Comparison of ENCODE assay signal across 10 cellular contexts in the genomic region with DNA sequence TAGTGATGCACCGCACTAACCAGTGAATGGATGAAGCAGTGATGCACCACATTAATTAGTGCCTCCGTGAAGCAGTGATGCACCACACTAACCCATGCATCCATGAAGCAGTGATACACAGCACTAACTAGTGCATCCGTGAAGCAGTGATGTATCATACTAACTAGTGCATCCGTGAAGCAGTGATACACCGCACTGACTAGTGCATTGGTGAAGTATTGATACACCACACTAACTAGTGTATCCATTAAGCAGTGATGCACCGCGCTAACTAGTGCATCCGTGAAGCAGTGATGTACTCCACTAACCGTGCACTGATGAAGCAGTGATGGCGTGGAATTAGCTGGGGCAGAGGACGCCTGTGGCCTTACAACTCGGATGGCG.
DNase-seq lines count a peak whose midpoint lies in the region; ATAC-seq and TF ChIP-seq lines count a peak whose summit lies in the region.
"Had no signal": no experiment of that assay in that cellular context is flagged by ENCODE, and none has a peak within 500 bp of the region (broad histone marks: within the 10 kb centered on the region; RNA-seq: fewer than 3 reads in every experiment).

No MANE protein-coding gene starts in this region.

- H3K9me2 ChIP-seq in PC-3 (replicated peaks; ENCODE audit: low read length): no peaks in the 10 kb centered on the region

- CTCF ChIA-PET in activated CD4-positive, alpha-beta T cell treated with anti-CD3 and anti-CD28 coated beads for 36 hours (lab: Charles Lee): interaction anchor here (0.5 kb wide), 1 partner anchor 181 kb away, joined by 3 read pairs; no protein-coding TSS in a partner anchor
- CTCF ChIA-PET in PC-3 (lab: Charles Lee): no interaction called here

- no TSS peak for BruUV-seq in PC-3 (replicated peaks; lab: Mats Ljungman, UMichigan)

- no peaks in the 10 kb centered on the region for H3K36me3 ChIP-seq in PC-3 (ENCODE audit: low read depth, low read length)
- no peaks in the 10 kb centered on the region for H3K36me3 ChIP-seq in iPS DF 6.9 (ENCODE audit: control insufficient read depth, insufficient read depth, low read length)
- no peaks in the 10 kb centered on the region for H3K36me3 ChIP-seq in smooth muscle cell (ENCODE audit: low read depth)
- H3K36me3 ChIP-seq: thyroid gland had no signal

- no peaks in the 10 kb centered on the region for H3K36me3 Mint-ChIP-seq in activated CD4-positive, alpha-beta T cell treated with anti-CD3 and anti-CD28 coated beads for 36 hours (ENCODE audit: low read depth)

- no peaks in the 10 kb centered on the region for H4K20me1 ChIP-seq in PC-3 (ENCODE audit: low read length)
- no peaks in the 10 kb centered on the region for H4K20me1 ChIP-seq in smooth muscle cell (ENCODE audit: low read depth)

- H3K4me3 Mint-ChIP-seq in activated CD4-positive, alpha-beta T cell treated with anti-CD3 and anti-CD28 coated beads for 36 hours: no peak overlapping the region
- H3K4me3 Mint-ChIP-seq: activated naive CD8-positive, alpha-beta T cell treated with anti-CD3 and anti-CD28 coated beads, Interleukin-2, amount 50 U/mL, for 24 hours had no signal

- no peaks in the 10 kb centered on the region for H3K9me3 Mint-ChIP-seq in activated CD4-positive, alpha-beta T cell treated with anti-CD3 and anti-CD28 coated beads for 36 hours (ENCODE audit: low read depth)
- H3K9me3 Mint-ChIP-seq: activated naive CD8-positive, alpha-beta T cell treated with anti-CD3 and anti-CD28 coated beads, Interleukin-2, amount 50 U/mL, for 24 hours had no signal

- DNase-seq in activated CD4-positive, alpha-beta T cell treated with anti-CD3 and anti-CD28 coated beads for 36 hours: no peak
- DNase-seq in activated CD4-positive, alpha-beta T cell treated with anti-CD3 and anti-CD28 coated beads, Interleukin-2, amount 50 U/mL, for 1 hour: no peak
- DNase-seq in PC-3: no peak
- no peak for DNase-seq in iPS DF 6.9 (ENCODE audit: low read depth, low spot score)
- DNase-seq in smooth muscle cell (lab: John Stamatoyannopoulos, UW; ENCODE audit: unreplicated experiment): no peak
- DNase-seq in amniotic stem cell (lab: John Stamatoyannopoulos, UW): no peak
- DNase-seq in cerebellar cortex (ENCODE audit: low spot score): no peak

- H3K27me3 Mint-ChIP-seq in activated CD4-positive, alpha-beta T cell treated with anti-CD3 and anti-CD28 coated beads for 36 hours: peaks cover 8% of the 10 kb centered on the region

- 0 out of 2 replicates have a peak overlapping the region, but pooled peaks have one; percentile 10 for H3K4me2 ChIP-seq in PC-3 (ENCODE audit: low read length)
- H3K4me2 ChIP-seq in smooth muscle cell: peak overlapping the region; percentile 86

- H3K9me3 ChIP-seq in PC-3 (ENCODE audit: low read length) (no peaks in the 10 kb centered on the region), iPS DF 6.9 (ENCODE audit: control insufficient read depth, insufficient read depth, low read length) (no peaks in the 10 kb centered on the region), smooth muscle cell (replicated peaks; ENCODE audit: low read depth) (no peaks in the 10 kb centered on the region)
- H3K9me3 ChIP-seq: thyroid gland had no signal

- H3K4me1 ChIP-seq in PC-3 (ENCODE audit: insufficient read depth, low read length) (no peaks in the 10 kb centered on the region), iPS DF 6.9 (ENCODE audit: control insufficient read depth, insufficient read depth, low read length) (peaks cover 13% of the 10 kb centered on the region), smooth muscle cell (ENCODE audit: low read depth) (peaks cover 21% of the 10 kb centered on the region)

- POLR2A ChIA-PET in activated CD4-positive, alpha-beta T cell treated with anti-CD3 and anti-CD28 coated beads for 36 hours (lab: Charles Lee): no interaction called here
- POLR2A ChIA-PET in PC-3 (lab: Charles Lee; ENCODE audit: unreplicated experiment): no interaction called here

- no CpG with 5 or more reads among the region's 13 CpGs for WGBS in iPS DF 6.9 (ENCODE audit: insufficient coverage, insufficient read length)
- WGBS in smooth muscle cell (ENCODE audit: low lambda C conversion rate): 43% methylated on average over 13 of the region's 13 CpGs

- H3K4me3 ChIP-seq in PC-3 (ENCODE audit: low read length) (no peak overlapping the region; the same call in 1 of the 2 replicates), iPS DF 6.9 (ENCODE audit: low read length) (peak overlapping the region; percentile 6; the same call in 1 of the 2 replicates), smooth muscle cell (peak overlapping the region; percentile 48)

- H3K27me3 ChIP-seq in PC-3 (ENCODE audit: low read length): peaks cover 7% of the 10 kb centered on the region
- H3K27me3 ChIP-seq in iPS DF 6.9 (ENCODE audit: control insufficient read depth, insufficient read depth, low read length): peaks cover 4% of the 10 kb centered on the region; the same call in 1 of the 2 replicates
- H3K27me3 ChIP-seq in smooth muscle cell (ENCODE audit: low read depth): no peaks in the 10 kb centered on the region
- H3K27me3 ChIP-seq: thyroid gland had no signal

- TF ChIP-seq CTCF in PC-3 (conservative IDR thresholded peaks at IDR 0.05; ENCODE audit: low read depth, low read length): no peak
- TF ChIP-seq CTCF in smooth muscle cell (IDR thresholded peaks at IDR 0.05; ENCODE audit: borderline replicate concordance, insufficient read depth, poor library complexity, severe bottlenecking): no peak

- H3K9ac ChIP-seq in PC-3 (ENCODE audit: low read length) (no peak overlapping the region), smooth muscle cell (ENCODE audit: low read depth) (no peak overlapping the region)

- H3K27ac Mint-ChIP-seq in activated CD4-positive, alpha-beta T cell treated with anti-CD3 and anti-CD28 coated beads for 36 hours: no peak overlapping the region
- H3K27ac Mint-ChIP-seq: activated naive CD8-positive, alpha-beta T cell treated with anti-CD3 and anti-CD28 coated beads, Interleukin-2, amount 50 U/mL, for 24 hours had no signal

- ATAC-seq in activated CD4-positive, alpha-beta T cell treated with anti-CD3 and anti-CD28 coated beads for 36 hours: peak; percentile 32
- ATAC-seq in PC-3: no peak
- no peak for ATAC-seq in GM21381 (IDR thresholded peaks at IDR 0.05; ENCODE audit: unreplicated experiment)

- no peak overlapping the region for H2AFZ ChIP-seq in PC-3 (ENCODE audit: low read length)
- peak overlapping the region; percentile 20 for H2AFZ ChIP-seq in smooth muscle cell (ENCODE audit: low read depth)

- H3K27ac ChIP-seq in PC-3 (ENCODE audit: low read length) (no peak overlapping the region), iPS DF 6.9 (ENCODE audit: low read length) (no peak overlapping the region), smooth muscle cell (ENCODE audit: low read depth) (no peak overlapping the region)
- H3K27ac ChIP-seq: thyroid gland had no signal

- intact Hi-C loops in activated CD4-positive, alpha-beta T cell treated with anti-CD3 and anti-CD28 coated beads for 36 hours (cut with DNase I, micrococcal nuclease): no loop called here
- intact Hi-C loops in PC-3 (cut with micrococcal nuclease): no loop called here

- H3K79me2 ChIP-seq in PC-3 (ENCODE audit: low read length) (no peaks in the 10 kb centered on the region), smooth muscle cell (ENCODE audit: low read depth) (no peaks in the 10 kb centered on the region)

- peaks cover 8% of the 10 kb centered on the region for H3K4me1 Mint-ChIP-seq in activated CD4-positive, alpha-beta T cell treated with anti-CD3 and anti-CD28 coated beads for 36 hours

- H3F3A ChIP-seq in PC-3 (ENCODE audit: low read length, unreplicated experiment) (no peaks in the 10 kb centered on the region), smooth muscle cell (ENCODE audit: low read depth) (peaks cover 5% of the 10 kb centered on the region)
